ENCODE assay signal across 22 cellular contexts in the genomic region with DNA sequence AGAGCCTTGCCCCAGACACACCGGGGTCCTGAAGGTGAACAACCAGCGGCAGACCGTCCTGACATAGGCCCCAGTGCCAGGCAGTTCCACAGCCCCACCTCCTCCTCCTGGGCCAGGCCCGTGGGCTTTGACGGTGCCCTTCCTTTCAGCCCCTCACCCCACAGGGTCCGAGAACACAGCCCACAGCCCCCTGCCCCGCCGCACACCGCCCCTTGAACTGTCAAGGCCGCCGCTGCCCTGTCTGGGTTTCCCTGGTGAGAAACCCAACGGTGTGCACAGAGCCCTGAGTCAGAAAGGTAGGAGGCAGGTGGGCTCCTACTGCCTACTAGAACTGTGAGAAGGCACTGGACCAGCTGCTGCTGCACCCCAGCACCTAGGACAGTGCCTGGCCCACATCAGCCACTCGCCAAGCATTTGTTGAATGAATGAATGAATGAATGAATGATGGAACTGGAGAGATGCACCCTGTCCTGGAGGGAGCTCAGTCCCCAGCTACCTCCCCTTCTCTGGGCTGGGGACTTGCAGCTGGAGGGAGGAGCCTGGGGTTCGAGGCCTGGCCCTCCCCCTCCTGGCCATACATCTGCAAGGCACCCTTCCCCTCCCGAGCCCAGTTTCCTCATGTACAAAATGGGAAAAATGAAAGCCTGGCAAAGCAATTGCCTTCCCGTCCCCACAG.
A peak's percentile ranks its signal among the peaks of the same experiment; 100 is the strongest.
DNase-seq lines count a peak whose midpoint lies in the region; ATAC-seq, FAIRE-seq and TF ChIP-seq lines count a peak whose summit lies in the region.
"Had no signal": no experiment of that assay in that cellular context is flagged by ENCODE, and none has a peak within 500 bp of the region (broad histone marks: within the 10 kb centered on the region; RNA-seq: fewer than 3 reads in every experiment).

No MANE protein-coding gene starts in this region.

- H2AFZ ChIP-seq in GM12878 (ENCODE audit: control insufficient read depth, low read depth, low read length) (no peak overlapping the region), neural progenitor cell (replicated peaks) (no peak overlapping the region)

- peaks cover 39% of the 10 kb centered on the region for H3K27me3 Mint-ChIP-seq in neural progenitor cell (ENCODE audit: insufficient read depth, low read depth)

- FAIRE-seq in GM12878 (lab: Jason Lieb, UNC) (no peak), GM12892 (lab: Jason Lieb, UNC) (no peak)
- FAIRE-seq: RCC 7860 had no signal

- no peaks in the 10 kb centered on the region for H3F3A ChIP-seq in neural progenitor cell (ENCODE audit: low read depth)

- H3K9ac ChIP-seq in GM12878 (ENCODE audit: control insufficient read depth, insufficient read depth, low read length): no peak overlapping the region
- H3K9ac ChIP-seq in neural progenitor cell: no peak overlapping the region

- no peaks in the 10 kb centered on the region; the same call in 2 of the 3 replicates for H3K9me3 ChIP-seq in GM12878 (replicated peaks; ENCODE audit: control insufficient read depth, insufficient read depth, low read length)
- H3K9me3 ChIP-seq in neural progenitor cell (ENCODE audit: low read depth): no peaks in the 10 kb centered on the region

- POLR2A ChIA-PET in HEK293T (lab: Yijun Ruan, JAX): no interaction called here
- POLR2A ChIA-PET in GM12878 (lab: Charles Lee): no interaction called here

- no peak overlapping the region for H3K4me3 Mint-ChIP-seq in neural progenitor cell
- H3K4me3 Mint-ChIP-seq: activated CD4-positive, alpha-beta memory T cell treated with anti-CD3 and anti-CD28 coated beads, Interleukin-2, amount 10 ng/mL, durations not matched to agents 7 days and 5 days; activated naive CD8-positive, alpha-beta T cell treated with anti-CD3 and anti-CD28 coated beads for 36 hours; activated T-cell treated with anti-CD3 and anti-CD28 coated beads, Interleukin-2, amount 50 U/mL, for 72 hours; dendritic cell treated with granulocyte-macrophage colony-stimulating factor and Interleukin-4, amounts not matched to agents 40 ng/mL and 50 ng/mL, for 4 days; naive B cell had no signal

- H4K20me1 ChIP-seq in GM12878 (ENCODE audit: control insufficient read depth, insufficient read depth) (no peaks in the 10 kb centered on the region), neural progenitor cell (ENCODE audit: low read depth) (no peaks in the 10 kb centered on the region)

- intact Hi-C loops in GM12878 (cut with micrococcal nuclease; ENCODE audit: unreplicated experiment): no loop called here
- intact Hi-C loops in sciatic nerve (cut with DNase I): loop anchor here (10.0 kb wide), 1 partner anchor 137 kb away; no protein-coding TSS in a partner anchor

- no peak for TF ChIP-seq RAD21 in GM12878 (IDR thresholded peaks at IDR 0.05; ENCODE audit: insufficient read depth, low read depth, low read length)

- no peaks in the 10 kb centered on the region for H3K36me3 ChIP-seq in GM06990 (ENCODE audit: control insufficient read depth, insufficient read depth, low read length)
- H3K36me3 ChIP-seq in GM12878 (ENCODE audit: control insufficient read depth in 2 of 2, insufficient read depth in 2 of 2, low read length in 1 of 2): no peaks in the 10 kb centered on the region
- H3K36me3 ChIP-seq in neural progenitor cell: no peaks in the 10 kb centered on the region
- H3K36me3 ChIP-seq: tibial artery had no signal

- no peaks in the 10 kb centered on the region; the same call in 1 of the 2 replicates for H3K27me3 ChIP-seq in GM06990 (replicated peaks; ENCODE audit: control insufficient read depth, insufficient read depth, low read length)
- peaks cover 0 to 2% of the 10 kb centered on the region in 2 experiments; a peak in 2 of 4 replicates for H3K27me3 ChIP-seq in GM12878 (replicated peaks in 1 of 2; ENCODE audit: control insufficient read depth in 2 of 2, insufficient read depth in 2 of 2, low read length in 1 of 2)
- H3K27me3 ChIP-seq in neural progenitor cell: peaks cover 5% of the 10 kb centered on the region

- H3K27ac ChIP-seq in GM12878 (ENCODE audit: control insufficient read depth, insufficient read depth) (no peak overlapping the region), neural progenitor cell (no peak overlapping the region)
- H3K27ac ChIP-seq: epithelial cell of prostate, tibial artery had no signal

- H3K36me3 Mint-ChIP-seq in neural progenitor cell: no peaks in the 10 kb centered on the region
- H3K36me3 Mint-ChIP-seq: IgD-negative memory B cell, naive B cell had no signal

- RAD21 ChIA-PET in GM12878 (lab: Charles Lee; ENCODE audit: unreplicated experiment): interaction anchor here (0.8 kb wide), 1 partner anchor 241 kb away, joined by 3 read pairs; no protein-coding TSS in a partner anchor

- CTCF ChIA-PET in HEK293T (lab: Yijun Ruan, JAX) (interaction anchor here (1.0 kb wide), 2 partner anchors 14 to 143 kb away, joined by 3 to 6 read pairs; no protein-coding TSS in a partner anchor), GM12878 (lab: Yijun Ruan, JAX) (interaction anchor here (0.6 to 19.9 kb wide), 3 partner anchors 32 to 389 kb away, joined by 3 to 651 read pairs (median 4); no protein-coding TSS in a partner anchor)

- in situ Hi-C loops in GM12878 (cut with MboI): no loop called here

- H3K4me1 ChIP-seq in GM12878 (ENCODE audit: control insufficient read depth, insufficient read depth, low read length) (no peaks in the 10 kb centered on the region), neural progenitor cell (no peaks in the 10 kb centered on the region)
- H3K4me1 ChIP-seq: tibial artery had no signal

- H3K79me2 ChIP-seq in GM12878 (ENCODE audit: control insufficient read depth, insufficient read depth, low read length): no peaks in the 10 kb centered on the region
- H3K79me2 ChIP-seq in neural progenitor cell (ENCODE audit: low read depth): no peaks in the 10 kb centered on the region

- no peak overlapping the region for H3K4me2 ChIP-seq in GM12878 (ENCODE audit: control insufficient read depth, insufficient read depth)
- H3K4me2 ChIP-seq in neural progenitor cell: no peak overlapping the region

- TF ChIP-seq CTCF in GM06990 (IDR thresholded peaks at IDR 0.05; ENCODE audit: insufficient read depth, low read length, poor library complexity, severe bottlenecking): peak; percentile 6
- peak in 1 of 3 experiments; percentile 6; a peak in 1 of 6 replicates for TF ChIP-seq CTCF in GM12878 (IDR thresholded peaks at IDR 0.05 in 2 of 3, conservative IDR thresholded peaks at IDR 0.05 in 1 of 3; ENCODE audit: control insufficient read depth in 2 of 3, extremely low read depth in 1 of 3, insufficient read depth in 1 of 3, low read depth in 3 of 3, low read length in 3 of 3)
- TF ChIP-seq CTCF in neural progenitor cell (IDR thresholded peaks at IDR 0.05): peak; percentile 39

- no TSS peak for BruUV-seq in GM12878 (replicated peaks; lab: Mats Ljungman, UMichigan)

- no peak for DNase-seq in GM06990 (ENCODE audit: extremely low read depth, insufficient read length)
- DNase-seq in HEK293T (ENCODE audit: extremely low spot score): peak; percentile 46
- no peak for DNase-seq in GM12878 (ENCODE audit: low read depth, low spot score)
- peak; percentile 56 for DNase-seq in neural progenitor cell (ENCODE audit: low spot score)
- DNase-seq in activated CD4-positive, CD25-positive, alpha-beta regulatory T cell treated with anti-CD3 and anti-CD28 coated beads, Interleukin-2, amount 50 U/mL, for 72 hours: no peak
- DNase-seq in GM12892 (ENCODE audit: insufficient read length): no peak
- DNase-seq in activated effector memory CD4-positive, alpha-beta T cell treated with Interleukin-2 at 50 U/mL for 16 hours: no peak
- no peak for DNase-seq in sciatic nerve (ENCODE audit: low spot score)
- DNase-seq: activated CD4-positive, alpha-beta memory T cell treated with anti-CD3 and anti-CD28 coated beads, Interleukin-2, amount 10 ng/mL, durations not matched to agents 7 days and 5 days; activated naive CD8-positive, alpha-beta T cell treated with anti-CD3 and anti-CD28 coated beads for 36 hours; activated T-cell treated with anti-CD3 and anti-CD28 coated beads, Interleukin-2, amount 50 U/mL, for 72 hours; naive B cell; NCI-H1105 treated with DMSO at 0.1 percent for 48 hours; NCI-H774; stimulated activated CD4-positive, alpha-beta T cell treated with anti-CD3 and anti-CD28 coated beads, Interleukin-12 subunit alpha, Interleukin-12 subunit beta, amount 100 ng/mL, for 4 hours; stimulated activated naive CD4-positive, alpha-beta T cell; tibial artery had no signal

- SMC1A ChIA-PET in GM12878 (lab: Charles Lee; ENCODE audit: uncharacterized antibody, unreplicated experiment): interaction anchor here (0.8 to 1.1 kb wide), 2 partner anchors 28 to 143 kb away, joined by 3 read pairs; no protein-coding TSS in a partner anchor

- no peak for TF ChIP-seq POLR2A in GM12878 (IDR thresholded peaks at IDR 0.05; ENCODE audit: low read depth, low read length)
- no peak for TF ChIP-seq POLR2A in GM12892 (IDR thresholded peaks at IDR 0.05; ENCODE audit: low read depth, low read length)

- peak overlapping the region; percentile 42 for H3K27ac Mint-ChIP-seq in neural progenitor cell
- H3K27ac Mint-ChIP-seq: activated CD4-positive, alpha-beta memory T cell treated with anti-CD3 and anti-CD28 coated beads, Interleukin-2, amount 10 ng/mL, durations not matched to agents 7 days and 5 days; activated T-cell treated with anti-CD3 and anti-CD28 coated beads, Interleukin-2, amount 50 U/mL, for 72 hours; dendritic cell treated with granulocyte-macrophage colony-stimulating factor and Interleukin-4, amounts not matched to agents 40 ng/mL and 50 ng/mL, for 4 days; naive B cell had no signal

- peaks cover 16% of the 10 kb centered on the region for H3K4me1 Mint-ChIP-seq in neural progenitor cell
- H3K4me1 Mint-ChIP-seq: IgD-negative memory B cell had no signal

- H3K4me3 ChIP-seq in GM06990 (replicated peaks; ENCODE audit: low read depth, low read length): no peak overlapping the region
- no peak overlapping the region for H3K4me3 ChIP-seq in GM12878
- no peak overlapping the region for H3K4me3 ChIP-seq in neural progenitor cell
- H3K4me3 ChIP-seq: lung, tibial artery had no signal

- ATAC-seq in GM12878 (no peak), sciatic nerve (no peak)
- ATAC-seq: activated T-cell treated with anti-CD3 and anti-CD28 coated beads, Interleukin-2, amount 50 U/mL, for 72 hours had no signal

- TF ChIP-seq EP300 in GM12878 (IDR thresholded peaks at IDR 0.05; ENCODE audit: borderline replicate concordance in 1 of 2, control insufficient read depth in 1 of 2, low read depth in 2 of 2, low read length in 2 of 2): no peak

- H3K9me3 Mint-ChIP-seq in neural progenitor cell: no peaks in the 10 kb centered on the region

- WGBS in GM12878 (ENCODE audit: insufficient coverage, insufficient replicate concordance, low lambda C conversion rate, missing lambda C conversion rate): 57% methylated on average over 16 of the region's 16 CpGs

TF ChIP-seq in GM12878, 131 proteins besides CTCF, POLR2A, EP300 and RAD21 (continues in another document):
- 0 out of 2 replicates have a peak, but pooled peaks have one; percentile 33 for TF ChIP-seq ZNF24 (IDR thresholded peaks at IDR 0.05)

Comparison
In these comparisons a context has a peak if more than half of its experiments do, and no peak if none do; other contexts are left out.
1. DNase-seq: peak in HEK293T (single experiment) and neural progenitor cell (single experiment); none in GM06990 (single experiment), GM12878 (single experiment), activated CD4-positive, CD25-positive, alpha-beta regulatory T cell treated with anti-CD3 and anti-CD28 coated beads, Interleukin-2, amount 50 U/mL, for 72 hours (single experiment), GM12892 (single experiment), activated effector memory CD4-positive, alpha-beta T cell treated with Interleukin-2 at 50 U/mL for 16 hours (single experiment) and sciatic nerve (single experiment).